Comparison of ENCODE assay signal across 12 cellular contexts in the genomic region with DNA sequence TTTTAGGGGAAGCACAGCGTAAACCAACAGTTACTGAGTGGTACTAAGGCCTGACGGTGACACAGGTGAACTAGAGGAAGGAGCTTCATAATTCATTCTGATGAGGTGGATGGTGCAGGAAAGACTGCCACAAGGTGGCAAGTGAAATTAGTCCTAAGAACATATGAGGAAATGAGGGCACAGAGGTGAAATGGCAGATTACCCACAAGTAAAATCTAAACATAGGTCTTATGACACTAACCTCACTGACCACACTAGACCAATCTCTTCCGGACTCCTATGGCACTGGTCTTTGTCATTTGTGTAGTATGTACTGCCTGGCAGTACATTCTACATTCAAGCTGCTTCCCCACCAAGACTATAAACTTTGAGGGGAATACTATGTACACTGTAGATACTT. TPM values are rescaled to one million over a fixed set of nuclear protein-coding genes. Genes with fewer than 3 reads are reported as not detected.
DNase-seq lines count a peak whose midpoint lies in the region; ATAC-seq and TF ChIP-seq lines count a peak whose summit lies in the region.
"Had no signal": no experiment of that assay in that cellular context is flagged by ENCODE, and none has a peak within 500 bp of the region (broad histone marks: within the 10 kb centered on the region; RNA-seq: fewer than 3 reads in every experiment).

No MANE protein-coding gene starts in this region.

- H3K4me1 Mint-ChIP-seq in mesothelial cell of epicardium: peaks cover 46% of the 10 kb centered on the region

- H3K9me3 ChIP-seq in Panc1 (ENCODE audit: control insufficient read depth, insufficient read depth, low read depth, low read length): no peaks in the 10 kb centered on the region
- no peaks in the 10 kb centered on the region for H3K9me3 ChIP-seq in upper lobe of right lung
- H3K9me3 ChIP-seq: left lung, SJSA1 had no signal

- H3K36me3 ChIP-seq in Panc1 (ENCODE audit: control insufficient read depth, insufficient read depth, low read length) (no peaks in the 10 kb centered on the region), upper lobe of right lung (no peaks in the 10 kb centered on the region)
- H3K36me3 ChIP-seq: left lung, SJSA1 had no signal

- intact Hi-C loops in Panc1 (cut with micrococcal nuclease; ENCODE audit: unreplicated experiment) (no loop called here), upper lobe of right lung (cut with DNase I) (no loop called here)

- no peaks in the 10 kb centered on the region for H3K27me3 Mint-ChIP-seq in mesothelial cell of epicardium (ENCODE audit: low read depth)

- no TSS peak for BruUV-seq in Panc1 (replicated peaks; lab: Mats Ljungman, UMichigan)

- in situ Hi-C loops in Panc1 (cut with HindIII; ENCODE audit: low pct_unique_long_range_greater_than_20kb, low sequenced_read_pairs): no loop called here

- POLR2A ChIA-PET in Panc1 (lab: Charles Lee): no interaction called here

- CTCF ChIA-PET in Panc1 (lab: Charles Lee): no interaction called here

- H3K27me3 ChIP-seq in Panc1 (ENCODE audit: control insufficient read depth, insufficient read depth, low read length) (no peaks in the 10 kb centered on the region), upper lobe of right lung (no peaks in the 10 kb centered on the region)
- H3K27me3 ChIP-seq: left lung, SJSA1 had no signal

- H3K4me3 Mint-ChIP-seq in mesothelial cell of epicardium: no peak overlapping the region

- H3K36me3 Mint-ChIP-seq in activated naive CD4-positive, alpha-beta T cell treated with anti-CD3 and anti-CD28 coated beads, Interleukin-2, amount 50 U/mL, for 72 hours: no peaks in the 10 kb centered on the region
- no peaks in the 10 kb centered on the region for H3K36me3 Mint-ChIP-seq in mesothelial cell of epicardium

- H3K27ac Mint-ChIP-seq in activated naive CD4-positive, alpha-beta T cell treated with anti-CD3 and anti-CD28 coated beads, Interleukin-2, amount 50 U/mL, for 72 hours: no peak overlapping the region
- no peak overlapping the region for H3K27ac Mint-ChIP-seq in mesothelial cell of epicardium

- H3K4me3 ChIP-seq in Panc1 (ENCODE audit: low read depth in 2 of 2, low read length in 2 of 2): no peak overlapping the region
- H3K4me3 ChIP-seq in upper lobe of right lung: no peak overlapping the region
- H3K4me3 ChIP-seq: left lung, SJSA1 had no signal

- 0 out of 2 replicates have a peak, but pooled peaks have one; percentile 7 for TF ChIP-seq CTCF in Panc1 (IDR thresholded peaks at IDR 0.05)
- TF ChIP-seq CTCF in upper lobe of right lung (IDR thresholded peaks at IDR 0.05): no peak
- TF ChIP-seq CTCF in mesothelial cell of epicardium (IDR thresholded peaks at IDR 0.05; ENCODE audit: unreplicated experiment): no peak

- no peaks in the 10 kb centered on the region for H3K4me1 ChIP-seq in Panc1 (ENCODE audit: control insufficient read depth, insufficient read depth, low read length)
- peaks cover 29% of the 10 kb centered on the region for H3K4me1 ChIP-seq in upper lobe of right lung
- H3K4me1 ChIP-seq: SJSA1 had no signal

- no peak for DNase-seq in activated naive CD4-positive, alpha-beta T cell treated with anti-CD3 and anti-CD28 coated beads, Interleukin-2, amount 50 U/mL, for 72 hours (ENCODE audit: low spot score in 2 of 2)
- no peak for DNase-seq in activated naive CD4-positive, alpha-beta T cell (lab: John Stamatoyannopoulos, UW)
- DNase-seq in Panc1 (ENCODE audit: low read depth, low spot score): no peak
- DNase-seq in upper lobe of right lung: no peak
- no peak for DNase-seq in NCI-H510A (lab: John Stamatoyannopoulos, UW)
- DNase-seq in mesothelial cell of epicardium (ENCODE audit: low spot score in 2 of 2, unreplicated experiment in 2 of 2): no peak
- DNase-seq: activated effector memory CD4-positive, alpha-beta T cell treated with anti-CD3 and anti-CD28 coated beads, Interleukin-2, amount 50 U/mL, for 16 hours; left lung had no signal

- ATAC-seq in activated naive CD4-positive, alpha-beta T cell treated with anti-CD3 and anti-CD28 coated beads, Interleukin-2, amount 50 U/mL, for 72 hours: peak; percentile 81 to 91
- peak; percentile 87 for ATAC-seq in HG03060 (IDR thresholded peaks at IDR 0.05; ENCODE audit: low read depth, unreplicated experiment)
- ATAC-seq in Panc1: no peak
- ATAC-seq in upper lobe of right lung: peak; percentile 83
- no peak for ATAC-seq in HG02571 (IDR thresholded peaks at IDR 0.05; ENCODE audit: unreplicated experiment)
- ATAC-seq: left lung had no signal

- no peak overlapping the region for H3K27ac ChIP-seq in Panc1 (ENCODE audit: low read length)
- no peak overlapping the region for H3K27ac ChIP-seq in upper lobe of right lung
- H3K27ac ChIP-seq: KMS-11, left lung, SJSA1 had no signal

- no peaks in the 10 kb centered on the region for H3K9me3 Mint-ChIP-seq in activated naive CD4-positive, alpha-beta T cell treated with anti-CD3 and anti-CD28 coated beads, Interleukin-2, amount 50 U/mL, for 72 hours
- no peaks in the 10 kb centered on the region for H3K9me3 Mint-ChIP-seq in mesothelial cell of epicardium

RNA-seq across cellular contexts. Expression of a gene that starts 20.2 kb away (rescaled TPM):
- total RNA-seq in activated naive CD4-positive, alpha-beta T cell treated with anti-CD3 and anti-CD28 coated beads, Interleukin-2, amount 50 U/mL, for 72 hours: 1 to 10 TPM; 2.8 to 5.0 TPM
- total RNA-seq in Panc1 (2021; ENCODE audit: unreplicated experiment): 10.0 TPM
- 5.8 TPM for polyA plus RNA-seq in Panc1 (2012; ENCODE audit: insufficient read length)
- 65.8 TPM for total RNA-seq in upper lobe of right lung
- total RNA-seq in mesothelial cell of epicardium: 38.9 to 43.6 TPM (median 39.9 TPM) in 3 replicates

Comparison
In these comparisons a context has a peak if more than half of its experiments do, and no peak if none do; other contexts are left out.
1. ATAC-seq: peak in activated naive CD4-positive, alpha-beta T cell treated with anti-CD3 and anti-CD28 coated beads, Interleukin-2, amount 50 U/mL, for 72 hours (2 of 2), HG03060 (single experiment) and upper lobe of right lung (single experiment); none in Panc1 (single experiment) and HG02571 (single experiment).